1 cellular context compared by ENCODE assay signal in the genomic region with DNA sequence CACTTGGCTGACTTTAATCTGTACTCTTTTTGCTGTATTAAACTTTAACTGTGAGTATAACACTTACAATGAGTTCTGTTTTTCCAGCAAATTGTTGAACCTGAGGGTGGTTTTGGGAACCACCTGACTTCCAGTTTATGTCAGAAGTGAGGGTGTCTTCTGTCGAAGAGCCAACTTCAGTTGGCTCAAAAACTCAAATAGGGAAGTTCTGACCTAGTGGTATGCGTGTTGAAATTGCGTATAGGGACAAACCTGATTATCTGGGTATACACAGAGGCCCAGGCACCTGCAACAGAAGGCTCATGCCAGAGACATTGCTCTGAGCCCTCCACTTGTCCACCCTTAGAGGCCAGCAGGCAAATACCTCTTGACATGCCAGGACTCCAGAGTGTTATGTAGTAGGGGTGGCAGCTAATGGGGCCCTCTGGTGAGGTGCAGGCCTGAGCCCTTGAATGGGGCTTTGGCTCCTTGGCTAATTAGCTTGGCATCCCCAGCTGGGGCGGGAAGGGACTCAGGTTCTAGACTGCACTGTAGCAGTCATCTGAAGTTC.
TF ChIP-seq lines count a peak whose summit lies in the region.

No MANE protein-coding gene starts in this region.

TF ChIP-seq in GM12878, 131 proteins besides CTCF, POLR2A, EP300 and RAD21 (continued from another document):
- TF ChIP-seq CREB1 (IDR thresholded peaks at IDR 0.05; ENCODE audit: low read depth) (0 out of 2 replicates have a peak, but pooled peaks have one; percentile 24), ZNF622 (IDR thresholded peaks at IDR 0.05) (no peak), BHLHE40 (IDR thresholded peaks at IDR 0.05; ENCODE audit: borderline replicate concordance in 1 of 2, low read depth in 2 of 2, low read length in 1 of 2) (0 out of 4 replicates have a peak, but pooled peaks of 1 of the 2 experiments have one; percentile 36), RUNX3 (IDR thresholded peaks at IDR 0.05; ENCODE audit: low read length) (peak; percentile 41; the same call in 1 of the 2 replicates), HDAC2 (IDR thresholded peaks at IDR 0.05) (no peak), SPI1 (IDR thresholded peaks at IDR 0.05; ENCODE audit: borderline replicate concordance, insufficient read depth, low read depth, low read length) (0 out of 2 replicates have a peak, but pooled peaks have one; percentile 13)
- TF ChIP-seq, protein P1, sequence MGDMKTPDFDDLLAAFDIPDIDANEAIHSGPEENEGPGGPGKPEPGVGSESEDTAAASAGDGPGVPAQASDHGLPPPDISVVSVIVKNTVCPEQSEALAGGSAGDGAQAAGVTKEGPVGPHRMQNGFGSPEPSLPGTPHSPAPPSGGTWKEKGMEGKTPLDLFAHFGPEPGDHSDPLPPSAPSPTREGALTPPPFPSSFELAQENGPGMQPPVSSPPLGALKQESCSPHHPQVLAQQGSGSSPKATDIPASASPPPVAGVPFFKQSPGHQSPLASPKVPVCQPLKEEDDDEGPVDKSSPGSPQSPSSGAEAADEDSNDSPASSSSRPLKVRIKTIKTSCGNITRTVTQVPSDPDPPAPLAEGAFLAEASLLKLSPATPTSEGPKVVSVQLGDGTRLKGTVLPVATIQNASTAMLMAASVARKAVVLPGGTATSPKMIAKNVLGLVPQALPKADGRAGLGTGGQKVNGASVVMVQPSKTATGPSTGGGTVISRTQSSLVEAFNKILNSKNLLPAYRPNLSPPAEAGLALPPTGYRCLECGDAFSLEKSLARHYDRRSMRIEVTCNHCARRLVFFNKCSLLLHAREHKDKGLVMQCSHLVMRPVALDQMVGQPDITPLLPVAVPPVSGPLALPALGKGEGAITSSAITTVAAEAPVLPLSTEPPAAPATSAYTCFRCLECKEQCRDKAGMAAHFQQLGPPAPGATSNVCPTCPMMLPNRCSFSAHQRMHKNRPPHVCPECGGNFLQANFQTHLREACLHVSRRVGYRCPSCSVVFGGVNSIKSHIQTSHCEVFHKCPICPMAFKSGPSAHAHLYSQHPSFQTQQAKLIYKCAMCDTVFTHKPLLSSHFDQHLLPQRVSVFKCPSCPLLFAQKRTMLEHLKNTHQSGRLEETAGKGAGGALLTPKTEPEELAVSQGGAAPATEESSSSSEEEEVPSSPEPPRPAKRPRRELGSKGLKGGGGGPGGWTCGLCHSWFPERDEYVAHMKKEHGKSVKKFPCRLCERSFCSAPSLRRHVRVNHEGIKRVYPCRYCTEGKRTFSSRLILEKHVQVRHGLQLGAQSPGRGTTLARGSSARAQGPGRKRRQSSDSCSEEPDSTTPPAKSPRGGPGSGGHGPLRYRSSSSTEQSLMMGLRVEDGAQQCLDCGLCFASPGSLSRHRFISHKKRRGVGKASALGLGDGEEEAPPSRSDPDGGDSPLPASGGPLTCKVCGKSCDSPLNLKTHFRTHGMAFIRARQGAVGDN (IDR thresholded peaks at IDR 0.05): peak; percentile 55
TF ChIP-seq in GM12878: peak in this region for 5.
